In the genomic region with DNA sequence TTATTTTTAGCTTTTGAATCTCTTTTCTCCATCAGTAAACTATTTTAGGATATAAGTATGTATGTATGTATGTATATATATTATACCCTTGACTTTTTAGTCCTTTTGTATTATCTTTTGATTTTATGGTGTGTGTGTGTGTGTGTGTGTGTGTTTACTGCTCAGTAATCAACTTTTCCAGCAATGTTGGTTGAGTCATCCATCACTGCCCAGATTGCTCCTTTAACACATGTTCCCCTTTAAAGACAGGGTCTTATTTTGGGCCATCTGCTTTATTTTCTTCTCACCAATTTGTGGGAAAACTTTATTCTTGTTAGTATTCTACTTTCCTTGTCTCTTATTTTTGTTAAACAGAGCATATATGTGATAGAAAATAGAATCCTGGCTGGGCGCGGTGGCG, we compare ENCODE assay signal across 18 cellular contexts. TPM values are rescaled to one million over a fixed set of nuclear protein-coding genes. Genes with fewer than 3 reads are reported as not detected.
A peak's percentile ranks its signal among the peaks of the same experiment; 100 is the strongest.
DNase-seq lines count a peak whose midpoint lies in the region; TF ChIP-seq lines count a peak whose summit lies in the region.
"Had no signal": no experiment of that assay in that cellular context is flagged by ENCODE, and none has a peak within 500 bp of the region (broad histone marks: within the 10 kb centered on the region; RNA-seq: fewer than 3 reads in every experiment).

No MANE protein-coding gene starts in this region.

- no peak for TF ChIP-seq CTCF in GM13977 (IDR thresholded peaks at IDR 0.05; ENCODE audit: extremely low read depth, insufficient read depth, missing control alignments)

- H3K36me3 ChIP-seq in SK-N-MC (ENCODE audit: insufficient read depth, low read length) = no peaks in the 10 kb centered on the region
- H3K36me3 ChIP-seq: HAP-1, SJSA1 had no signal

- no peak overlapping the region for H3K27ac Mint-ChIP-seq in activated CD4-positive, alpha-beta memory T cell treated with anti-CD3 and anti-CD28 coated beads, Interleukin-2, amount 10 ng/mL, durations not matched to agents 7 days and 5 days

- no peak overlapping the region for H3K9ac ChIP-seq in SK-N-MC (ENCODE audit: insufficient read length)
- H3K9ac ChIP-seq: BLaER1 treated with 17β-estradiol and CSF1 and Interleukin-3, amounts not matched to agents 10 nM and 100 nM had no signal

- peaks cover 1% of the 10 kb centered on the region for H3K27me3 Mint-ChIP-seq in activated CD4-positive, alpha-beta memory T cell treated with anti-CD3 and anti-CD28 coated beads, Interleukin-2, amount 10 ng/mL, durations not matched to agents 7 days and 5 days
- H3K27me3 Mint-ChIP-seq: IgD-negative memory B cell had no signal

- no peak overlapping the region for H3K4me3 ChIP-seq in SK-N-MC
- H3K4me3 ChIP-seq: BLaER1 treated with 17β-estradiol and CSF1 and Interleukin-3, amounts not matched to agents 10 nM and 100 nM; HAP-1; PC-9; SJSA1 had no signal

- H3K9me3 Mint-ChIP-seq in activated CD4-positive, alpha-beta memory T cell treated with anti-CD3 and anti-CD28 coated beads, Interleukin-2, amount 10 ng/mL, durations not matched to agents 7 days and 5 days = no peaks in the 10 kb centered on the region

- H3K36me3 Mint-ChIP-seq in activated CD4-positive, alpha-beta memory T cell treated with anti-CD3 and anti-CD28 coated beads, Interleukin-2, amount 10 ng/mL, durations not matched to agents 7 days and 5 days (ENCODE audit: low read depth) = peaks cover 18% of the 10 kb centered on the region

- POLR2A ChIA-PET in activated CD4-positive, alpha-beta memory T cell treated with anti-CD3 and anti-CD28 coated beads, Interleukin-2, amount 10 ng/mL, durations not matched to agents 7 days and 5 days (lab: Charles Lee) = interaction anchor here (1.2 to 1.6 kb wide), 2 partner anchors 16 to 25 kb away, joined by 5 to 7 read pairs; no protein-coding TSS in a partner anchor

- H3K4me1 Mint-ChIP-seq in activated CD4-positive, alpha-beta memory T cell treated with anti-CD3 and anti-CD28 coated beads, Interleukin-2, amount 10 ng/mL, durations not matched to agents 7 days and 5 days = peaks cover 38% of the 10 kb centered on the region

- no peaks in the 10 kb centered on the region for H3K9me3 ChIP-seq in SK-N-MC (ENCODE audit: low read depth, low read length)
- H3K9me3 ChIP-seq: HAP-1, SJSA1 had no signal

- H3K4me3 Mint-ChIP-seq in activated CD4-positive, alpha-beta memory T cell treated with anti-CD3 and anti-CD28 coated beads, Interleukin-2, amount 10 ng/mL, durations not matched to agents 7 days and 5 days = no peak overlapping the region

- peak overlapping the region; percentile 92 for H3K27ac ChIP-seq in SK-N-MC
- H3K27ac ChIP-seq: BLaER1 treated with 17β-estradiol and CSF1 and Interleukin-3, amounts not matched to agents 10 nM and 100 nM; HL-60; SJSA1 had no signal

- CTCF ChIA-PET in activated CD4-positive, alpha-beta memory T cell treated with anti-CD3 and anti-CD28 coated beads, Interleukin-2, amount 10 ng/mL, durations not matched to agents 7 days and 5 days (lab: Charles Lee) = interaction anchor here (1.4 to 1.6 kb wide), 2 partner anchors 26 to 36 kb away, joined by 4 to 7 read pairs; no protein-coding TSS in a partner anchor

- DNase-seq in DMS 273 (lab: John Stamatoyannopoulos, UW; ENCODE audit: unreplicated experiment) (peak; percentile 73), NCI-H2171 (lab: John Stamatoyannopoulos, UW) (peak; percentile 3), SK-N-MC (ENCODE audit: low read depth, low spot score) (no peak), fibroblast of peridontal ligament (ENCODE audit: extremely low read depth) (peak; percentile 39), GM13977 (ENCODE audit: low spot score) (no peak), NCI-H1105 (lab: John Stamatoyannopoulos, UW) (no peak)
- DNase-seq in activated naive CD4-positive, alpha-beta T cell (lab: John Stamatoyannopoulos, UW) = no peak
- no peak for DNase-seq in activated CD4-positive, alpha-beta memory T cell treated with anti-CD3 and anti-CD28 coated beads, Interleukin-2, amount 10 ng/mL, durations not matched to agents 7 days and 5 days
- DNase-seq: NCI-H1436 treated with DMSO at 0.1 percent for 48 hours, NCI-H2029 treated with DMSO at 0.1 percent for 48 hours, NCI-H526, PC-9, SW 1271 had no signal

- in situ Hi-C loops in GM13977 (cut with MboI; ENCODE audit: low pct_unique_long_range_greater_than_20kb, low sequenced_read_pairs, unreplicated experiment) = no loop called here

RNA-seq across cellular contexts. Expression of a gene that starts 28.1 kb away (rescaled TPM):
- total RNA-seq in activated CD4-positive, alpha-beta memory T cell treated with anti-CD3 and anti-CD28 coated beads, Interleukin-2, amount 10 ng/mL, durations not matched to agents 7 days and 5 days = 1 to 10 TPM; 9.5 to 9.9 TPM

Comparison
In these comparisons a context has a peak if more than half of its experiments do, and no peak if none do; other contexts are left out.
1. DNase-seq: peak in DMS 273 (single experiment), NCI-H2171 (single experiment) and fibroblast of peridontal ligament (single experiment); none in SK-N-MC (single experiment), activated naive CD4-positive, alpha-beta T cell (0 of 4), GM13977 (single experiment), activated CD4-positive, alpha-beta memory T cell treated with anti-CD3 and anti-CD28 coated beads, Interleukin-2, amount 10 ng/mL, durations not matched to agents 7 days and 5 days (single experiment) and NCI-H1105 (single experiment).